22 cellular contexts compared by ENCODE assay signal in genomic region chr13:59519776-59520175, GRCh38.
"Had no signal": no experiment of that assay in that cellular context is flagged by ENCODE, and none has a peak within 500 bp of the region (broad histone marks: within the 10 kb centered on the region; RNA-seq: fewer than 3 reads in every experiment).

No MANE protein-coding gene starts in this region.

- H3K27me3 ChIP-seq: breast epithelium, Peyer's patch, SJSA1 had no signal

- H3K36me3 ChIP-seq: breast epithelium, Peyer's patch, SJSA1 had no signal

- H3K4me3 ChIP-seq: breast epithelium, Peyer's patch, SJSA1 had no signal

- DNase-seq: activated CD4-positive, alpha-beta T cell treated with anti-CD3 and anti-CD28 coated beads for 1 hour; activated CD4-positive, alpha-beta T cell treated with anti-CD3 and anti-CD28 coated beads, Interleukin-2, amount 10 ng/mL, durations not matched to agents 24 days and 14 days; activated CD4-positive, alpha-beta T cell treated with anti-CD3 and anti-CD28 coated beads, Interleukin-2, amount 50 U/mL, for 48 hours; activated CD8-positive, alpha-beta memory T cell treated with anti-CD3 and anti-CD28 coated beads for 24 hours; activated gamma-delta T cell; activated naive CD4-positive, alpha-beta T cell treated with anti-CD3 and anti-CD28 coated beads for 36 hours; activated T-cell treated with anti-CD3 and anti-CD28 coated beads, Interleukin-2, amount 50 U/mL, for 48 hours; caudate nucleus; Karpas-422; MM.1S; NCI-H1105 treated with DMSO at 0.1 percent for 48 hours; NCI-H1436 treated with DMSO at 0.1 percent for 48 hours; NCI-H187 treated with DMSO at 0.1 percent for 48 hours; NCI-H2081 treated with DMSO at 0.1 percent for 48 hours; NCI-H524; Peyer's patch; Right ventricle myocardium superior had no signal

- H3K27ac ChIP-seq: breast epithelium, Peyer's patch, RWPE1, SJSA1 had no signal

- ATAC-seq: activated T-helper 17 cell treated with anti-CD3 and anti-CD28 coated beads, Interleukin-2, amount 50 U/mL, for 72 hours; WTC11 had no signal

- H3K4me1 ChIP-seq: breast epithelium, Peyer's patch, SJSA1 had no signal

- H3K9me3 ChIP-seq: breast epithelium, Peyer's patch, SJSA1 had no signal
